8 cellular contexts compared by ENCODE assay signal in the genomic region with DNA sequence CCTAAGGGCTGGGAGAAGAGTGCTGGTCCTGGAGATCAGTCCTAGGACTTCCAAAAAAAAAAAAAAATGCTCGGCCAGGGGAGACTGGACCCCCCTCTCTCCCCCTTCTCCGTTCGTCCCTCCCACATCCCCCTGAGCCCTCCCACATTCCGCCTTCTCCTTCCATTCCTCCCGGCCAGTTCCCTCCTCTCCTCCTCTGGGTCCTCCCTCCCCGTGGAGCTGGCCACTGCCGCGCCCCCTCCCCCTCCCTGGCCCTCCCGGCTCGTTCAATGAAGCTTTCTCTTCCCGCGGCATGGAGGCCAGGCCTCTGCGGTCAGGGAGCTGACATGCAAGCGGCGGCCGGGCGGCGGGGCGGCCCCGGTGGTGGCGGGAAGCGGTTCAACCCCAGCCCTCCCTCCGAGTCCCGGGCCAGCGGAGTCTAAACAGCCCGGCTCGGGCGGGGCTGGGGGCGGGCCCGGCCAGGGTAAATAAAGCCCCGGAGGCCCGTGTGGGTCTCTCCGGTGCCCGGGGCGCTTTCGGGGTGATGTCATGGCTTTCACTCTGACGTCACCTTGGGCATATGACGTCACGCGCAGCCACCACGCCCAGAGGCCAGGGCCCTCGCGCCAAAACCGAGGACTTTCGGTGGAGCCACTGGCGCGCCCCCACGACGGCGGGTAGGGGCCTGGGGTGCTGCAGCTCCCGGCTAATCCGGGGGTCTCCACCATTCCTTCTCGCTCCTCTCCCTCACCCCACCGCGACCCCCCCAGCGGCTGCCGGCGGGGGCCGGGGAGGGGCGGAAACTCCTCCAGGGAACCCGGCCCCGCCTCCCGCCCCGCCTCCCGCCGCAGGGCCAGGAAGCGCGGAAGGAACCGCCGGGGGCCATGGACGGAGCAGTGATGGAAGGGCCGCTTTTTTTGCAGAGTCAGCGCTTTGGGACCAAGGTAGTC. TPM values are rescaled to one million over a fixed set of nuclear protein-coding genes. Genes with fewer than 3 reads are reported as not detected.
DNase-seq lines count a peak whose midpoint lies in the region; ATAC-seq and TF ChIP-seq lines count a peak whose summit lies in the region.

Gene DOK1, plus strand, starts transcription at position 829 of the 929 bp plus-strand sequence. Its CDS starts 35 bp downstream, at position 864.
Gene LOXL3, minus strand, starts transcription at position 51 of the 929 bp plus-strand sequence. CDS start 1,308 bp downstream, outside the sequence.

- H2BK120ac ChIP-seq in neuronal stem cell (ENCODE audit: low read depth, low read length), result peak within 1 kb of the TSS; percentile 53

- H2AFZ ChIP-seq in neuronal stem cell (ENCODE audit: low read length), result peak within 1 kb of the TSS; percentile 99

- H2BK15ac ChIP-seq in neuronal stem cell (ENCODE audit: low read length), result peak within 1 kb of the TSS; percentile 82

- H3K4me1 ChIP-seq in foreskin keratinocyte (no peaks in the 10 kb centered on the region), neuronal stem cell (ENCODE audit: control insufficient read depth in 2 of 2, insufficient read depth in 1 of 2, low read depth in 1 of 2, low read length in 2 of 2) (peaks cover 9 to 20% of the 10 kb centered on the region in 2 donors), subcutaneous abdominal adipose tissue (ENCODE audit: control insufficient read depth in 5 of 5, insufficient read depth in 5 of 5, low read length in 5 of 5) (peaks cover 2 to 61% (median 53%) of the 10 kb centered on the region in 5 donors)

- H3K36me3 ChIP-seq in neuronal stem cell (replicated peaks in 1 of 2; ENCODE audit: control insufficient read depth in 2 of 2, insufficient read depth in 2 of 2, low read length in 2 of 2), result peaks cover 19 to 44% of the 10 kb centered on the region in 2 donors
- peaks cover 0 to 13% (median 9%) of the 10 kb centered on the region in 5 donors for H3K36me3 ChIP-seq in subcutaneous abdominal adipose tissue (ENCODE audit: control insufficient read depth in 5 of 5, insufficient read depth in 5 of 5, low read length in 5 of 5)

- H2BK12ac ChIP-seq in neuronal stem cell (ENCODE audit: low read length), result peak within 1 kb of the TSS; percentile 63

- peak within 1 kb of the TSS; percentile 94 for H3K27ac ChIP-seq in HL-60 (replicated peaks)
- peak within 1 kb of the TSS; percentile 70 for H3K27ac ChIP-seq in foreskin keratinocyte
- peak within 1 kb of the TSS; percentile 95 for H3K27ac ChIP-seq in neuronal stem cell (replicated peaks; ENCODE audit: low read length)
- peak within 1 kb of the TSS; percentile 84 for H3K27ac ChIP-seq in subcutaneous abdominal adipose tissue (ENCODE audit: low read depth, low read length)

- DNase-seq in CMK (ENCODE audit: low read depth) (peak; percentile 76), HL-60 (ENCODE audit: low read depth in 1 of 2, low spot score in 1 of 2) (peak; percentile 65 to 86), activated gamma-delta T cell treated with Interleukin-2 at 50 U/mL for 16 hours (peak; percentile 77), foreskin keratinocyte (no peak), neuronal stem cell (ENCODE audit: low spot score) (peak; percentile 92)

- peak within 1 kb of the TSS; percentile 89 for H3K9ac ChIP-seq in neuronal stem cell (ENCODE audit: low read depth, low read length, poor library complexity)
- peak within 1 kb of the TSS in 4 of 5 donors; percentile 66 to 79 (median 73) for H3K9ac ChIP-seq in subcutaneous abdominal adipose tissue (ENCODE audit: low read length in 5 of 5)

- H3K14ac ChIP-seq in neuronal stem cell (ENCODE audit: low read length), result peak within 1 kb of the TSS; percentile 75

- no CpG with 5 or more reads among the region's 73 CpGs for WGBS in neuronal stem cell (ENCODE audit: extremely low coverage in 2 of 2, insufficient read length in 2 of 2, insufficient replicate concordance in 1 of 2), 2 donors

- H3K79me1 ChIP-seq in neuronal stem cell (ENCODE audit: low read depth, low read length), result peaks cover 6% of the 10 kb centered on the region

- H3K4ac ChIP-seq in neuronal stem cell (ENCODE audit: low read length), result no peak within 1 kb of the TSS

- no peak within 1 kb of the TSS for H4K91ac ChIP-seq in neuronal stem cell (ENCODE audit: low read depth, low read length, poor library complexity)

- no peak for TF ChIP-seq CTCF in HL-60 (IDR thresholded peaks at IDR 0.05; ENCODE audit: insufficient read depth, low read length)
- TF ChIP-seq CTCF in foreskin keratinocyte (conservative IDR thresholded peaks at IDR 0.05), result peak; percentile 10

- H2AK5ac ChIP-seq in neuronal stem cell (ENCODE audit: low read depth, low read length), result peak within 1 kb of the TSS; percentile 30

- TF ChIP-seq POLR2A in Raji (IDR thresholded peaks at IDR 0.05; ENCODE audit: insufficient read depth, low read depth, low read length), result 0 out of 2 replicates have a peak, but pooled peaks have one; percentile 21

- H3K4me2 ChIP-seq in neuronal stem cell (ENCODE audit: insufficient read depth, low read length, poor library complexity, severe bottlenecking), result peak within 1 kb of the TSS; percentile 97

- H3K18ac ChIP-seq in neuronal stem cell (ENCODE audit: low read length), result peak within 1 kb of the TSS; percentile 98

- H3K4me3 ChIP-seq in HL-60 (replicated peaks; ENCODE audit: insufficient read depth, low read length) (peak within 1 kb of the TSS; percentile 84), neuronal stem cell (ENCODE audit: low read length in 2 of 2) (peak within 1 kb of the TSS; percentile 67 to 87), subcutaneous abdominal adipose tissue (ENCODE audit: low read depth in 1 of 5, low read length in 5 of 5) (peak within 1 kb of the TSS; percentile 79 to 89 (median 87))

- no peaks in the 10 kb centered on the region for H3K27me3 ChIP-seq in HL-60 (ENCODE audit: insufficient read depth, poor library complexity, severe bottlenecking)
- peaks cover 14% of the 10 kb centered on the region for H3K27me3 ChIP-seq in foreskin keratinocyte
- peaks cover 0 to 54% (median 4%) of the 10 kb centered on the region in 3 experiments for H3K27me3 ChIP-seq in neuronal stem cell (ENCODE audit: control insufficient read depth in 3 of 3, insufficient read depth in 3 of 3, low read depth in 1 of 3, low read length in 3 of 3)
- no peaks in the 10 kb centered on the region for H3K27me3 ChIP-seq in subcutaneous abdominal adipose tissue (ENCODE audit: control insufficient read depth in 5 of 5, insufficient read depth in 4 of 5, low read length in 5 of 5)

- ATAC-seq in GM19455 (IDR thresholded peaks at IDR 0.05; ENCODE audit: unreplicated experiment) (peak; percentile 46), foreskin keratinocyte (peak; percentile 61)

- H3K23ac ChIP-seq in neuronal stem cell (ENCODE audit: low read depth, low read length, poor library complexity), result peak within 1 kb of the TSS; percentile 82

- H4K8ac ChIP-seq in neuronal stem cell (ENCODE audit: low read depth, low read length), result no peak within 1 kb of the TSS

- H3K9me3 ChIP-seq in neuronal stem cell (replicated peaks in 1 of 2; ENCODE audit: control insufficient read depth in 2 of 2, insufficient read depth in 1 of 2, low read depth in 1 of 2, low read length in 2 of 2), result no peaks in the 10 kb centered on the region
- H3K9me3 ChIP-seq in subcutaneous abdominal adipose tissue (ENCODE audit: control insufficient read depth in 5 of 5, low read length in 5 of 5), result no peaks in the 10 kb centered on the region

- peak within 1 kb of the TSS; percentile 68 for H2BK5ac ChIP-seq in neuronal stem cell (ENCODE audit: low read length)

RNA-seq across cellular contexts. Expression of gene DOK1, which starts in this region (rescaled TPM):
- 4.3 and 4.5 TPM in 2 replicates for total RNA-seq in foreskin keratinocyte
- polyA plus RNA-seq in foreskin keratinocyte, result 5.4 and 6.1 TPM in 2 replicates
- 11.5 TPM for polyA plus RNA-seq in neuronal stem cell (2013, experiment 1 of 2)
- polyA plus RNA-seq in neuronal stem cell (2013, experiment 2 of 2), result 11.2 TPM

RNA-seq across cellular contexts. Expression of gene LOXL3, which starts in this region (rescaled TPM):
- total RNA-seq in foreskin keratinocyte, result 1.4 and 1.9 TPM in 2 replicates
- polyA plus RNA-seq in foreskin keratinocyte, result 1.2 and 1.8 TPM in 2 replicates
- 16.9 TPM for polyA plus RNA-seq in neuronal stem cell (2013, experiment 1 of 2)
- 16.9 TPM for polyA plus RNA-seq in neuronal stem cell (2013, experiment 2 of 2)

Comparison
In these comparisons a context has a peak if more than half of its experiments do, and no peak if none do; other contexts are left out.
1. DNase-seq: peak in CMK (single experiment), HL-60 (2 of 2), activated gamma-delta T cell treated with Interleukin-2 at 50 U/mL for 16 hours (single experiment) and neuronal stem cell (single experiment); none in foreskin keratinocyte (0 of 2).
2. Peak in every context shown above with its lines, with median percentiles within 50 percentile points of each other: H3K27ac ChIP-seq and H3K4me3 ChIP-seq.